ENCODE assay signal across 14 cellular contexts in the genomic region with DNA sequence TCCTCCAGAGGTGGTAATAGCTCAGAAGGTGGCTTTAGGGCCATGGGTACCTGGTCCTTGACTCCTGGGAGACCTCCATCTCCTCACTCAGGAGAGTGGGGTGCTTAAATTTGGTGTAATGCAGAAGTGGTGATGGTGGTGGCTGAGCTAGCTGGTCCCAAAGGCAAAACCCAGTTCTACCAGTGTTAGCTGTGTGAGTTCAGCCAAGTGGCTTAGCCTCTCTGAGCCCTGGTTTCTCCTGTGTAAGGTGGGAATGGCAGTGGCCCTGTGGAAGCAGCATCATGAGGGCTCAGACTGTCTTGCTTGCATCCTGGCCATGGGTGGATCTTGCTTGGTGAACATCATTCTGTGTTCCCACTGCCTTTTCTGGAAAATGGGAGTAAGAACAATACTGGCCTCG. TPM values are rescaled to one million over a fixed set of nuclear protein-coding genes. Genes with fewer than 3 reads are reported as not detected.
DNase-seq lines count a peak whose midpoint lies in the region; ATAC-seq and TF ChIP-seq lines count a peak whose summit lies in the region.
"Had no signal": no experiment of that assay in that cellular context is flagged by ENCODE, and none has a peak within 500 bp of the region (broad histone marks: within the 10 kb centered on the region; RNA-seq: fewer than 3 reads in every experiment).

No MANE protein-coding gene starts in this region.

- H3K27ac ChIP-seq in Panc1 (ENCODE audit: low read length) (peak overlapping the region; percentile 96), dorsolateral prefrontal cortex (peak overlapping the region in 48 of 59 donors; percentile 5 to 88 (median 64)), tibial artery (peak overlapping the region; percentile 70 to 87)
- H3K27ac ChIP-seq: KMS-11 had no signal

- H3K36me3 Mint-ChIP-seq in nephron (ENCODE audit: low read depth): peaks cover 16% of the 10 kb centered on the region

- intact Hi-C loops in Panc1 (cut with micrococcal nuclease; ENCODE audit: unreplicated experiment) (no loop called here), dorsolateral prefrontal cortex (cut with DNase I) (no loop called here), tibial artery (cut with DNase I; ENCODE audit: low total_unique reads) (no loop called here)

- H3K4me1 Mint-ChIP-seq in nephron: peaks cover 72% of the 10 kb centered on the region

- no peak for ATAC-seq in Panc1
- ATAC-seq in HG02571 (IDR thresholded peaks at IDR 0.05; ENCODE audit: unreplicated experiment): no peak

- CTCF ChIA-PET in Panc1 (lab: Charles Lee): no interaction called here

- POLR2A ChIA-PET in Panc1 (lab: Charles Lee): no interaction called here

- H3K27ac Mint-ChIP-seq in nephron: peak overlapping the region; percentile 94 to 97 (median 95)

- no peak for TF ChIP-seq CTCF in Panc1 (IDR thresholded peaks at IDR 0.05)
- TF ChIP-seq CTCF in dorsolateral prefrontal cortex (IDR thresholded peaks at IDR 0.05 in 54 of 56, conservative IDR thresholded peaks at IDR 0.05 in 2 of 56; ENCODE audit: low read depth in 1 of 56, partially characterized antibody in 56 of 56): no peak
- TF ChIP-seq CTCF in nephron (IDR thresholded peaks at IDR 0.05; ENCODE audit: unreplicated experiment in 3 of 3): no peak
- no peak for TF ChIP-seq CTCF in tibial artery (IDR thresholded peaks at IDR 0.05)

- in situ Hi-C loops in Panc1 (cut with HindIII; ENCODE audit: low pct_unique_long_range_greater_than_20kb, low sequenced_read_pairs): no loop called here

- no peaks in the 10 kb centered on the region for H3K9me3 ChIP-seq in Panc1 (ENCODE audit: control insufficient read depth, insufficient read depth, low read depth, low read length)
- H3K9me3 ChIP-seq in tibial artery: no peaks in the 10 kb centered on the region

- H3K4me3 ChIP-seq in Panc1 (ENCODE audit: low read depth in 2 of 2, low read length in 2 of 2) (no peak overlapping the region), dorsolateral prefrontal cortex (no peak overlapping the region), tibial artery (no peak overlapping the region)

- BruUV-seq in Panc1 (replicated peaks; lab: Mats Ljungman, UMichigan): no TSS peak

- H3K9me3 Mint-ChIP-seq in nephron: no peaks in the 10 kb centered on the region

- peak overlapping the region; percentile 7 to 45 (median 21) for H3K4me3 Mint-ChIP-seq in nephron

- H3K4me1 ChIP-seq in Panc1 (ENCODE audit: control insufficient read depth, insufficient read depth, low read length) (peaks cover 97% of the 10 kb centered on the region), tibial artery (peaks cover 0 to 100% (median 100%) of the 10 kb centered on the region in 4 donors)

- H3K27me3 Mint-ChIP-seq in nephron (ENCODE audit: low read depth): peaks cover 4% of the 10 kb centered on the region

- H3K27me3 ChIP-seq in Panc1 (ENCODE audit: control insufficient read depth, insufficient read depth, low read length): no peaks in the 10 kb centered on the region
- H3K27me3 ChIP-seq in dorsolateral prefrontal cortex: no peaks in the 10 kb centered on the region
- H3K27me3 ChIP-seq in tibial artery: no peaks in the 10 kb centered on the region

- H3K36me3 ChIP-seq in Panc1 (ENCODE audit: control insufficient read depth, insufficient read depth, low read length): no peaks in the 10 kb centered on the region
- peaks cover 0 to 10% (median 0%) of the 10 kb centered on the region in 3 donors for H3K36me3 ChIP-seq in tibial artery

- DNase-seq in Panc1 (ENCODE audit: low read depth, low spot score) (no peak), dorsolateral prefrontal cortex (no peak), tibial artery (no peak), SIG-M5 treated with dmso at 0.1 percent for 504 hours (lab: John Stamatoyannopoulos, UW; ENCODE audit: unreplicated experiment) (no peak), Ammon's horn (ENCODE audit: low spot score) (no peak)
- no peak for DNase-seq in NK-92 treated with Interleukin-12 subunit alpha and Interleukin-12 subunit beta, amount 100 ng/mL, for 24 hours (lab: John Stamatoyannopoulos, UW)
- DNase-seq: activated CD4-positive, CD25-positive, alpha-beta regulatory T cell treated with anti-CD3 and anti-CD28 coated beads, Interleukin-2, amount 50 U/mL, for 72 hours; activated T-cell treated with anti-CD3 and anti-CD28 coated beads for 4 hours; effector memory CD4-positive, alpha-beta T cell; NCI-H2081; retina had no signal

RNA-seq across cellular contexts. Expression of a gene that starts 9.4 kb away (rescaled TPM):
- 69.6 TPM for total RNA-seq in Panc1 (2021; ENCODE audit: unreplicated experiment)
- 104 TPM for polyA plus RNA-seq in Panc1 (2012; ENCODE audit: insufficient read length)
- total RNA-seq in dorsolateral prefrontal cortex: 10 to 100 TPM in 39 of 120 experiments, 1 to 10 TPM in 81; 1.9 to 30.3 (median 8.3) TPM

RNA-seq across cellular contexts. Expression of a gene that starts 26.9 kb away (rescaled TPM):
- total RNA-seq in Panc1 (2021; ENCODE audit: unreplicated experiment): not detected
- polyA plus RNA-seq in Panc1 (2012; ENCODE audit: insufficient read length): not detected
- total RNA-seq in dorsolateral prefrontal cortex: 1 to 10 TPM in 1 of 120 experiments, under 1 TPM in 13, not detected in 106; 0.20 to 1.6 (median 0.31) TPM

RNA-seq across cellular contexts. Expression of a gene that starts 40.6 kb away (rescaled TPM):
- 6.0 TPM for total RNA-seq in Panc1 (2021; ENCODE audit: unreplicated experiment)
- 10.6 TPM for polyA plus RNA-seq in Panc1 (2012; ENCODE audit: insufficient read length)
- total RNA-seq in dorsolateral prefrontal cortex: 10 to 100 TPM; 12.5 to 71.4 (median 28.5) TPM
